13 cellular contexts compared by ENCODE assay signal in the genomic region with DNA sequence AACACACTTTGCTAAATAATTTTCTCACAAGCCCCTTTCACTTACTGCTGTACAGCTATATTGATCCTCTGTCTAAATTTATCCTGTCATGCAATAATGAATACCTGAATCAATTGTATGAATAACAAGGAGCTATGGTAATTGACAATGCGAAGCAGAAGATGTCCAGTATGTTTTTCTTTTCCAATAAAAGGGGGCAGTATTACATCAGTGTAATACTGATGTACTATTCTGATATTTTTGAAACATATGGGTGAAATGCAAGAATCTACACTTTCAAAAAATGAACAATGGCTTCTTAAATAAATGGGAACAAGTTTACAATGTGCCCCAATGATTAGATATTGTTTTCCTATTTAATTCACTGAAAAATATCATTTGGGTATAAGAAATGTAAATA.
DNase-seq lines count a peak whose midpoint lies in the region; ATAC-seq, FAIRE-seq and TF ChIP-seq lines count a peak whose summit lies in the region.
"Had no signal": no experiment of that assay in that cellular context is flagged by ENCODE, and none has a peak within 500 bp of the region (broad histone marks: within the 10 kb centered on the region; RNA-seq: fewer than 3 reads in every experiment).

No MANE protein-coding gene starts in this region.

- peak; percentile 28 to 34; a peak in 2 of 5 replicates for TF ChIP-seq RAD21 in A549 (conservative IDR thresholded peaks at IDR 0.05 in 1 of 2, IDR thresholded peaks at IDR 0.05 in 1 of 2)

- H3K9me3 ChIP-seq in A549 = no peaks in the 10 kb centered on the region
- no peaks in the 10 kb centered on the region for H3K9me3 ChIP-seq in RWPE2 (ENCODE audit: severe bottlenecking)
- H3K9me3 ChIP-seq in effector memory CD4-positive, alpha-beta T cell (ENCODE audit: control insufficient read depth, low read length) = no peaks in the 10 kb centered on the region

- DNase-seq in A549 (ENCODE audit: low read depth in 1 of 2, low spot score in 1 of 2) (no peak), RWPE2 (ENCODE audit: low spot score) (no peak), left lobe of liver (ENCODE audit: low spot score) (no peak), frontal cortex (ENCODE audit: low spot score in 2 of 2) (no peak)
- no peak for DNase-seq in activated naive CD4-positive, alpha-beta T cell treated with anti-CD3 and anti-CD28 coated beads for 36 hours
- no peak for DNase-seq in effector memory CD4-positive, alpha-beta T cell
- DNase-seq: DMS 273 treated with DMSO at 0.1 percent for 48 hours, GM23248 had no signal

- H3K27me3 Mint-ChIP-seq in activated naive CD4-positive, alpha-beta T cell treated with anti-CD3 and anti-CD28 coated beads for 36 hours (ENCODE audit: low read depth) = no peaks in the 10 kb centered on the region
- H3K27me3 Mint-ChIP-seq: IgD-negative memory B cell had no signal

- CTCF ChIA-PET in A549 (lab: Yijun Ruan, JAX) = interaction anchor here (0.6 to 1.6 kb wide), 4 partner anchors 191 to 573 kb away, joined by 3 to 6 read pairs (median 6); no protein-coding TSS in a partner anchor
- CTCF ChIA-PET in activated naive CD4-positive, alpha-beta T cell treated with anti-CD3 and anti-CD28 coated beads for 36 hours (lab: Charles Lee) = no interaction called here

- TF ChIP-seq POLR2A in A549 (IDR thresholded peaks at IDR 0.05; ENCODE audit: low read length) = no peak

- H3K4me1 Mint-ChIP-seq in activated naive CD4-positive, alpha-beta T cell treated with anti-CD3 and anti-CD28 coated beads for 36 hours (ENCODE audit: low read depth) = no peaks in the 10 kb centered on the region
- H3K4me1 Mint-ChIP-seq: IgD-negative memory B cell had no signal

- no peak for FAIRE-seq in A549 (lab: Jason Lieb, UNC)
- no peak for FAIRE-seq in frontal cortex (lab: Jason Lieb, UNC)
- FAIRE-seq: A204.1, H54 had no signal

- H3K27ac Mint-ChIP-seq in activated naive CD4-positive, alpha-beta T cell treated with anti-CD3 and anti-CD28 coated beads for 36 hours = no peak overlapping the region
- H3K27ac Mint-ChIP-seq: IgD-negative memory B cell had no signal

- no peaks in the 10 kb centered on the region for H3K36me3 Mint-ChIP-seq in activated naive CD4-positive, alpha-beta T cell treated with anti-CD3 and anti-CD28 coated beads for 36 hours (ENCODE audit: low read depth)
- H3K36me3 Mint-ChIP-seq: IgD-negative memory B cell had no signal

- no peak overlapping the region for H3K27ac ChIP-seq in A549
- H3K27ac ChIP-seq in C4-2B = no peak overlapping the region
- no peak overlapping the region for H3K27ac ChIP-seq in RWPE2 (ENCODE audit: poor library complexity, severe bottlenecking)
- H3K27ac ChIP-seq in effector memory CD4-positive, alpha-beta T cell (ENCODE audit: insufficient read depth, low read length, poor library complexity, severe bottlenecking) = no peak overlapping the region
- H3K27ac ChIP-seq: GM23248 had no signal

- intact Hi-C loops in activated naive CD4-positive, alpha-beta T cell treated with anti-CD3 and anti-CD28 coated beads for 36 hours (cut with micrococcal nuclease) = no loop called here

- no peak overlapping the region for H3K4me2 ChIP-seq in A549

- H3K4me3 ChIP-seq in A549 = no peak overlapping the region
- no peak overlapping the region for H3K4me3 ChIP-seq in RWPE2 (ENCODE audit: severe bottlenecking)
- H3K4me3 ChIP-seq in effector memory CD4-positive, alpha-beta T cell (ENCODE audit: insufficient read depth, low read depth, low read length, poor library complexity, severe bottlenecking) = no peak overlapping the region
- H3K4me3 ChIP-seq: GM23248 had no signal

- no peaks in the 10 kb centered on the region for H3K4me1 ChIP-seq in A549
- no peaks in the 10 kb centered on the region for H3K4me1 ChIP-seq in RWPE2 (ENCODE audit: insufficient read depth, poor library complexity, severe bottlenecking)
- no peaks in the 10 kb centered on the region for H3K4me1 ChIP-seq in effector memory CD4-positive, alpha-beta T cell (ENCODE audit: control insufficient read depth, insufficient read depth, low read length, poor library complexity, severe bottlenecking)

- TF ChIP-seq CTCF in A549 (IDR thresholded peaks at IDR 0.05) (no peak), C4-2B (conservative IDR thresholded peaks at IDR 0.05) (peak; percentile 8), RWPE2 (IDR thresholded peaks at IDR 0.05; ENCODE audit: poor library complexity, severe bottlenecking) (peak; percentile 27)

- no peak overlapping the region for H3K4me3 Mint-ChIP-seq in activated naive CD4-positive, alpha-beta T cell treated with anti-CD3 and anti-CD28 coated beads for 36 hours
- H3K4me3 Mint-ChIP-seq: IgD-negative memory B cell had no signal

- H3K27me3 ChIP-seq in RWPE2 (ENCODE audit: insufficient read depth, poor library complexity, severe bottlenecking) = no peaks in the 10 kb centered on the region
- H3K27me3 ChIP-seq in effector memory CD4-positive, alpha-beta T cell (replicated peaks; ENCODE audit: control insufficient read depth, insufficient read depth, low read length, poor library complexity, severe bottlenecking) = no peaks in the 10 kb centered on the region

- peaks cover 2% of the 10 kb centered on the region for H3K9me3 Mint-ChIP-seq in activated naive CD4-positive, alpha-beta T cell treated with anti-CD3 and anti-CD28 coated beads for 36 hours
- H3K9me3 Mint-ChIP-seq: IgD-negative memory B cell had no signal

- TF ChIP-seq EP300 in A549 (IDR thresholded peaks at IDR 0.05) = no peak

- H3K36me3 ChIP-seq in RWPE2 (ENCODE audit: low read depth) = no peaks in the 10 kb centered on the region
- H3K36me3 ChIP-seq in effector memory CD4-positive, alpha-beta T cell (ENCODE audit: control insufficient read depth, insufficient read depth, low read length) = no peaks in the 10 kb centered on the region

- POLR2A ChIA-PET in A549 (lab: Yijun Ruan, JAX) = no interaction called here

- ATAC-seq in A549 (no peak; a peak in 1 of 6 replicates), RWPE2 (ENCODE audit: low read depth) (no peak), left lobe of liver (peak; percentile 26)
- ATAC-seq: HCT116 had no signal

- WGBS in A549 (ENCODE audit: missing lambda C conversion rate) = 66% methylated on average over 1 of the region's 1 CpG

TF ChIP-seq in A549, 52 proteins besides CTCF, POLR2A, EP300 and RAD21:
- TF ChIP-seq SMC3 (IDR thresholded peaks at IDR 0.05) (0 out of 3 replicates have a peak, but pooled peaks have one; percentile 11), ESRRA (IDR thresholded peaks at IDR 0.05; ENCODE audit: borderline replicate concordance, low read length) (no peak)
TF ChIP-seq in A549: peak in this region for 1.
